Comparison of ENCODE assay signal across 9 cellular contexts in the genomic region with DNA sequence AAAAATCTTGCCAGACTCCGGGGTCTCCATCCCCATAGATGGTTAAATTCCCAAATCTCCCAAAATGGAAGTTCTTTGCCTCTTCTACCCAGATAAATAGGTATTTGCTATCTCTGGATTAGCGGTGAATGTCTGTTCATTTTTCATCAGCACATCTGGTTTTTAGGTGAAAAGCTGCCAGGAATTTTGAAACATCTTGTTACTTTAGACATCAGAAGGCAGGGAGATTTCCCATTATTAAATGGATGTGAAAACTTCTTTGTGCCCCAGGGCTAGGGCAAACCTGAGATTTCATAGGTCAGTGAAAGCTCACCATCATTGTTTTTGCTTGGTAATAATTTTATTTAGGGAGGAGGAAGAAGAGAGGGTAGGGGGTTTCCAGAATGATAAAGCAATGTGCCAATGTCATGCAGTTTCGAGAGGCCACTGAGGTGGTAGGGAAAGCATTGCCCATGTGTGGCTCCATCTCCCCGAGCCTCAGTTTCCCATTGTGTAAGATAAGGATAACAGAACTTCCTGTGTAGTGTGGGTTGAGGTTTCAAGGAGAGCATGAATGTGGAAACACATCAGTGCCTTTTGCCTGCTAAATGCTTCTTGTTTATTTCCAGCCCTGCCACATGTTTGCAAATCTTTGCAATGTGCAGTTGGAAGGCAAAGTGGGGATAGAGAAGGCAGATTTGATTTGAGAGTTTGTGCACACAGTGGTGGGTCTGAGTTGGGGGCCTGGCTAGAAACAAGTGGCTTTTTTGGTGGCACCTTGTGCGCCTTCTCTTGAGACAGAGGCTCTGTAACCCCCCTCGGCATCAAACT.
DNase-seq lines count a peak whose midpoint lies in the region; ATAC-seq, FAIRE-seq and TF ChIP-seq lines count a peak whose summit lies in the region.
"Had no signal": no experiment of that assay in that cellular context is flagged by ENCODE, and none has a peak within 500 bp of the region (broad histone marks: within the 10 kb centered on the region; RNA-seq: fewer than 3 reads in every experiment).

No MANE protein-coding gene starts in this region.

- H3K27ac Mint-ChIP-seq in Caco-2 (ENCODE audit: unreplicated experiment), result no peak overlapping the region
- H3K27ac Mint-ChIP-seq: activated CD4-positive, alpha-beta T cell treated with anti-CD3 and anti-CD28 coated beads, Interleukin-2, amount 10 ng/mL, durations not matched to agents 7 days and 5 days had no signal

- intact Hi-C loops in Caco-2 (cut with micrococcal nuclease; ENCODE audit: unreplicated experiment), result no loop called here

- TF ChIP-seq CTCF in AG04450 (IDR thresholded peaks at IDR 0.05; ENCODE audit: low read depth, low read length) (no peak), fibroblast of villous mesenchyme (IDR thresholded peaks at IDR 0.05; ENCODE audit: insufficient read depth, low read depth, low read length) (no peak), Caco-2 (IDR thresholded peaks at IDR 0.05; ENCODE audit: insufficient read depth in 1 of 2, low read depth in 1 of 2, low read length in 1 of 2, severe bottlenecking in 1 of 2, unreplicated experiment in 1 of 2) (no peak)

- H3K9me3 ChIP-seq in AG04450 (ENCODE audit: control insufficient read depth, insufficient read depth, low read length) (no peaks in the 10 kb centered on the region), SJCRH30 (replicated peaks) (no peaks in the 10 kb centered on the region), Caco-2 (no peaks in the 10 kb centered on the region)

- ATAC-seq in HG03095 (IDR thresholded peaks at IDR 0.05; ENCODE audit: unreplicated experiment), result no peak

- no peak overlapping the region; the same call in 1 of the 2 replicates for H3K4me3 ChIP-seq in AG04450 (ENCODE audit: low read depth, low read length)
- peak overlapping the region; percentile 64 for H3K4me3 ChIP-seq in SJCRH30
- no peak overlapping the region for H3K4me3 ChIP-seq in fibroblast of villous mesenchyme (ENCODE audit: low read depth, low read length)
- H3K4me3 ChIP-seq in Caco-2 (ENCODE audit: low read depth, low read length), result no peak overlapping the region

- H3K27me3 Mint-ChIP-seq in Caco-2 (ENCODE audit: insufficient read depth, unreplicated experiment), result no peaks in the 10 kb centered on the region

- peaks cover 6% of the 10 kb centered on the region for H3K36me3 Mint-ChIP-seq in Caco-2 (ENCODE audit: insufficient read depth, unreplicated experiment)

- no peak overlapping the region for H3K4me3 Mint-ChIP-seq in Caco-2 (ENCODE audit: unreplicated experiment)
- H3K4me3 Mint-ChIP-seq: activated CD4-positive, alpha-beta T cell treated with anti-CD3 and anti-CD28 coated beads, Interleukin-2, amount 10 ng/mL, durations not matched to agents 7 days and 5 days had no signal

- no peaks in the 10 kb centered on the region for H3K9me3 Mint-ChIP-seq in Caco-2 (ENCODE audit: unreplicated experiment)
- H3K9me3 Mint-ChIP-seq: activated CD4-positive, alpha-beta T cell treated with anti-CD3 and anti-CD28 coated beads, Interleukin-2, amount 10 ng/mL, durations not matched to agents 7 days and 5 days had no signal

- H3K27ac ChIP-seq in AG04450 (ENCODE audit: low read depth, low read length) (peak overlapping the region; percentile 95), SJCRH30 (peak overlapping the region; percentile 92)

- H3K27me3 ChIP-seq in AG04450 (ENCODE audit: control insufficient read depth, insufficient read depth, low read length), result no peaks in the 10 kb centered on the region
- H3K27me3 ChIP-seq in SJCRH30, result no peaks in the 10 kb centered on the region
- no peaks in the 10 kb centered on the region for H3K27me3 ChIP-seq in Caco-2 (replicated peaks; ENCODE audit: control insufficient read depth, insufficient read depth, low read length)

- CTCF ChIA-PET in AG04450 (lab: Charles Lee), result no interaction called here
- CTCF ChIA-PET in Caco-2 (lab: Charles Lee), result interaction anchor here (0.5 kb wide), 1 partner anchor 146 kb away, joined by 3 read pairs; no protein-coding TSS in a partner anchor

- no peaks in the 10 kb centered on the region for H3K36me3 ChIP-seq in SJCRH30
- no peaks in the 10 kb centered on the region for H3K36me3 ChIP-seq in Caco-2 (ENCODE audit: control insufficient read depth, insufficient read depth, low read length)

- DNase-seq in AG04450 (ENCODE audit: low read depth, low spot score) (no peak), SJCRH30 (no peak), fibroblast of villous mesenchyme (ENCODE audit: low read depth) (peak; percentile 52), pons (ENCODE audit: low spot score) (peak; percentile 30), Caco-2 (no peak), urothelium cell line (ENCODE audit: low spot score) (no peak)
- DNase-seq in stimulated activated CD4-positive, alpha-beta T cell treated with anti-CD3 and anti-CD28 coated beads, Interleukin-4, amount 100 ng/mL, for 1 hour, result no peak
- DNase-seq: activated CD4-positive, alpha-beta T cell treated with anti-CD3 and anti-CD28 coated beads, Interleukin-2, amount 10 ng/mL, durations not matched to agents 7 days and 5 days had no signal

- POLR2A ChIA-PET in AG04450 (lab: Yijun Ruan, JAX) (no interaction called here), Caco-2 (lab: Charles Lee) (no interaction called here)

- H3K4me1 ChIP-seq in SJCRH30 (peaks cover 33% of the 10 kb centered on the region), Caco-2 (peaks cover 16% of the 10 kb centered on the region)

- BruUV-seq in Caco-2 (replicated peaks; lab: Mats Ljungman, UMichigan), result no TSS peak

- H3K4me1 Mint-ChIP-seq in Caco-2 (ENCODE audit: low read depth, unreplicated experiment), result peaks cover 36% of the 10 kb centered on the region

- no peak for FAIRE-seq in urothelium cell line (lab: Jason Lieb, UNC)

Comparison
In these comparisons a context has a peak if more than half of its experiments do, and no peak if none do; other contexts are left out.
1. DNase-seq: peak in fibroblast of villous mesenchyme (single experiment) and pons (single experiment); none in AG04450 (single experiment), SJCRH30 (0 of 2), Caco-2 (0 of 2), urothelium cell line (single experiment) and stimulated activated CD4-positive, alpha-beta T cell treated with anti-CD3 and anti-CD28 coated beads, Interleukin-4, amount 100 ng/mL, for 1 hour (single experiment).